ENCODE assay signal across 22 cellular contexts in the genomic region with DNA sequence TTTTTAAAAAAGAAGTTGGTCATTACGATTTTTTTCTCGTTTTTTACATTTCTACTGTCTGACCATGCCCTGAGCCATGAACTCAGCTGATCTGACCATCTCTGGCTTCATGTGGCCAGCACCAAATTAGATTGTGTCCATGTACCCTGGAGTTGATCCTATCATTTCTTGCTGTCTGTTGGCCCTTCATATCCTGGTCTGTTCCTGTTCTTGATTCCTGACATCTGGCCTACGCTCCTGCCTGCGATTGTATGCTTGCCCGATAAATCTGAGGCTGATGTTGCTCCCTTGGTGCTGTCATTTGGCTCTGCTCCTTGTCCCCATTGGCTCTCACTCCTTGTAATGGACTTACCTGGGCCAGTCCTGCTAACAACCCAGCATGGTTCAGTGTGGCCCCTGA.
A peak's percentile ranks its signal among the peaks of the same experiment; 100 is the strongest.
DNase-seq lines count a peak whose midpoint lies in the region; ATAC-seq, FAIRE-seq and TF ChIP-seq lines count a peak whose summit lies in the region.
"Had no signal": no experiment of that assay in that cellular context is flagged by ENCODE, and none has a peak within 500 bp of the region (broad histone marks: within the 10 kb centered on the region; RNA-seq: fewer than 3 reads in every experiment).

No MANE protein-coding gene starts in this region.

- no peaks in the 10 kb centered on the region for H3F3A ChIP-seq in SK-N-SH (replicated peaks; ENCODE audit: insufficient read depth)

- peak overlapping the region; percentile 34; the same call in 1 of the 3 replicates for H3K4me2 ChIP-seq in A549
- no peak overlapping the region for H3K4me2 ChIP-seq in SK-N-SH
- no peak overlapping the region for H3K4me2 ChIP-seq in fibroblast of lung (ENCODE audit: extremely low read depth, insufficient read depth, low read length)
- H3K4me2 ChIP-seq: BLaER1 treated with 17β-estradiol and CSF1 and Interleukin-3, amounts not matched to agents 10 nM and 100 nM had no signal

- TF ChIP-seq RAD21 in A549 (conservative IDR thresholded peaks at IDR 0.05 in 1 of 2, IDR thresholded peaks at IDR 0.05 in 1 of 2) = no peak
- TF ChIP-seq RAD21 in SK-N-SH (IDR thresholded peaks at IDR 0.05; ENCODE audit: low read length) = peak; percentile 28; the same call in 1 of the 2 replicates

- no peaks in the 10 kb centered on the region for H4K20me1 ChIP-seq in SK-N-SH (ENCODE audit: insufficient read depth)
- no peaks in the 10 kb centered on the region for H4K20me1 ChIP-seq in fibroblast of lung (ENCODE audit: control insufficient read depth, extremely low read depth, insufficient read depth, low read length)
- H4K20me1 ChIP-seq: BLaER1 treated with 17β-estradiol and CSF1 and Interleukin-3, amounts not matched to agents 10 nM and 100 nM had no signal

- no peak overlapping the region for H3K4me3 ChIP-seq in A549
- no peak overlapping the region for H3K4me3 ChIP-seq in SK-N-SH (ENCODE audit: low read depth in 2 of 2, low read length in 1 of 2)
- H3K4me3 ChIP-seq in fibroblast of lung (replicated peaks in 1 of 4; ENCODE audit: control extremely low read depth in 1 of 4, insufficient read depth in 1 of 4, low read depth in 3 of 4, low read length in 4 of 4) = no peak overlapping the region
- H3K4me3 ChIP-seq: BLaER1 treated with 17β-estradiol and CSF1 and Interleukin-3, amounts not matched to agents 10 nM and 100 nM; GM12878; GM23248 had no signal

- H3K27me3 ChIP-seq in SK-N-SH (ENCODE audit: insufficient read depth) (no peaks in the 10 kb centered on the region), fibroblast of lung (ENCODE audit: control insufficient read depth, insufficient read depth, low read length) (no peaks in the 10 kb centered on the region)
- H3K27me3 ChIP-seq: BLaER1 treated with 17β-estradiol and CSF1 and Interleukin-3, amounts not matched to agents 10 nM and 100 nM had no signal

- H3K9me2 ChIP-seq in SK-N-SH = no peaks in the 10 kb centered on the region

- H2AFZ ChIP-seq in SK-N-SH (ENCODE audit: low read depth) = no peak overlapping the region
- peak overlapping the region; percentile 36 for H2AFZ ChIP-seq in fibroblast of lung (ENCODE audit: low read length)
- H2AFZ ChIP-seq: GM23248 had no signal

- TF ChIP-seq CTCF in A549 (IDR thresholded peaks at IDR 0.05) (no peak), SK-N-SH (IDR thresholded peaks at IDR 0.05) (no peak), fibroblast of lung (conservative IDR thresholded peaks at IDR 0.05 in 1 of 2, IDR thresholded peaks at IDR 0.05 in 1 of 2; ENCODE audit: low read depth in 1 of 2, low read length in 2 of 2) (no peak), omental fat pad (IDR thresholded peaks at IDR 0.05) (no peak)

- CTCF ChIA-PET in A549 (lab: Yijun Ruan, JAX) (no interaction called here), SK-N-SH (lab: Yijun Ruan, JAX) (no interaction called here)

- H3K9ac ChIP-seq in SK-N-SH (no peak overlapping the region), fibroblast of lung (ENCODE audit: insufficient read depth, low read length) (no peak overlapping the region)
- H3K9ac ChIP-seq: BLaER1 treated with 17β-estradiol and CSF1 and Interleukin-3, amounts not matched to agents 10 nM and 100 nM; GM23248 had no signal

- no peak for TF ChIP-seq EP300 in A549 (IDR thresholded peaks at IDR 0.05)
- peak in 1 of 2 experiments; percentile 72; a peak in 1 of 4 replicates for TF ChIP-seq EP300 in SK-N-SH (IDR thresholded peaks at IDR 0.05; ENCODE audit: borderline replicate concordance in 1 of 2, low read depth in 1 of 2, low read length in 1 of 2)

- H3K79me2 ChIP-seq in SK-N-SH (ENCODE audit: insufficient read depth) (no peaks in the 10 kb centered on the region), fibroblast of lung (ENCODE audit: control insufficient read depth, insufficient read depth, low read length) (no peaks in the 10 kb centered on the region)

- 84% methylated on average over 5 of the region's 5 CpGs for WGBS in A549 (ENCODE audit: missing lambda C conversion rate)
- 38% methylated on average over 5 of the region's 5 CpGs for WGBS in SK-N-SH (ENCODE audit: low lambda C conversion rate)

- DNase-seq in A549 (ENCODE audit: low read depth in 1 of 2, low spot score in 1 of 2) = no peak
- peak; percentile 41 for DNase-seq in SK-N-SH
- DNase-seq in fibroblast of lung (ENCODE audit: low read depth in 2 of 2) = no peak
- DNase-seq in omental fat pad (ENCODE audit: low spot score) = no peak
- DNase-seq in frontal cortex (ENCODE audit: low spot score in 2 of 2) = no peak
- no peak for DNase-seq in nucleus accumbens (lab: John Stamatoyannopoulos, UW)
- DNase-seq: CD8-positive, alpha-beta memory T cell; DMS53; EL; GM23248; HCEC 1CT; IMR-90; NCI-H1417 treated with DMSO at 0.1 percent for 48 hours; NCI-H187 treated with DMSO at 0.1 percent for 48 hours; NCI-H446; NCI-H69 had no signal

- 0 out of 6 replicates have a peak overlapping the region, but pooled peaks of 1 of the 2 experiments have one; percentile 4 for H3K27ac ChIP-seq in A549
- H3K27ac ChIP-seq in SK-N-SH (ENCODE audit: low read depth in 2 of 2, low read length in 1 of 2) = peak overlapping the region in 1 of 2 experiments; percentile 66; a peak in 2 of 4 replicates
- no peak overlapping the region for H3K27ac ChIP-seq in fibroblast of lung (ENCODE audit: insufficient read depth, low read length)
- H3K27ac ChIP-seq: BLaER1 treated with 17β-estradiol and CSF1 and Interleukin-3, amounts not matched to agents 10 nM and 100 nM; GM23248 had no signal

- ATAC-seq in A549 = no peak
- peak; percentile 40 for ATAC-seq in omental fat pad (ENCODE audit: low FRiP score)
- no peak for ATAC-seq in GM21528 (IDR thresholded peaks at IDR 0.05; ENCODE audit: low FRiP score, unreplicated experiment)
- ATAC-seq: GM12878, Panc1 had no signal

- H3K36me3 ChIP-seq in SK-N-SH (replicated peaks in 1 of 2; ENCODE audit: control insufficient read depth in 1 of 2, insufficient read depth in 2 of 2, low read length in 1 of 2) (no peaks in the 10 kb centered on the region), fibroblast of lung (ENCODE audit: control insufficient read depth, insufficient read depth, low read length) (no peaks in the 10 kb centered on the region)
- H3K36me3 ChIP-seq: BLaER1 treated with 17β-estradiol and CSF1 and Interleukin-3, amounts not matched to agents 10 nM and 100 nM had no signal

- no peaks in the 10 kb centered on the region for H3K9me3 ChIP-seq in A549
- H3K9me3 ChIP-seq in SK-N-SH = no peaks in the 10 kb centered on the region
- no peaks in the 10 kb centered on the region for H3K9me3 ChIP-seq in fibroblast of lung (ENCODE audit: control insufficient read depth, insufficient read depth, low read depth, low read length)
- H3K9me3 ChIP-seq: BLaER1 treated with 17β-estradiol and CSF1 and Interleukin-3, amounts not matched to agents 10 nM and 100 nM had no signal

- POLR2A ChIA-PET in A549 (lab: Yijun Ruan, JAX) = no interaction called here
- POLR2A ChIA-PET in SK-N-SH (lab: Yijun Ruan, JAX) = no interaction called here

- H3K4me1 ChIP-seq in A549 = peaks cover 17% of the 10 kb centered on the region; the same call in 2 of the 3 replicates
- H3K4me1 ChIP-seq in SK-N-SH (ENCODE audit: control insufficient read depth in 1 of 2, insufficient read depth in 2 of 2, low read depth in 1 of 2, low read length in 1 of 2) = peaks cover 0 to 6% of the 10 kb centered on the region in 2 experiments; a peak in 3 of 4 replicates
- H3K4me1 ChIP-seq in fibroblast of lung (ENCODE audit: control insufficient read depth, extremely low read depth, insufficient read depth, low read length) = no peaks in the 10 kb centered on the region

- TF ChIP-seq POLR2A in A549 (IDR thresholded peaks at IDR 0.05; ENCODE audit: low read length) = no peak

- FAIRE-seq in A549 (lab: Jason Lieb, UNC) = no peak
- FAIRE-seq in frontal cortex (lab: Jason Lieb, UNC) = no peak
- FAIRE-seq: A204.1, GM12878, HTR-8/SVneo had no signal

TF ChIP-seq in A549, 52 proteins besides CTCF, POLR2A, EP300 and RAD21:
- TF ChIP-seq, protein P1, sequence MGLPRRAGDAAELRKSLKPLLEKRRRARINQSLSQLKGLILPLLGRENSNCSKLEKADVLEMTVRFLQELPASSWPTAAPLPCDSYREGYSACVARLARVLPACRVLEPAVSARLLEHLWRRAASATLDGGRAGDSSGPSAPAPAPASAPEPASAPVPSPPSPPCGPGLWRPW (IDR thresholded peaks at IDR 0.05) = no peak
- no peak for TF ChIP-seq NPAS2 (CRISPR knock-in tag; IDR thresholded peaks at IDR 0.05; ENCODE audit: borderline replicate concordance)
- no peak for TF ChIP-seq HOXB13 (CRISPR knock-in tag; IDR thresholded peaks at IDR 0.05; ENCODE audit: low read depth)
- TF ChIP-seq KDM5A (IDR thresholded peaks at IDR 0.05) = no peak
- TF ChIP-seq, protein P2, sequence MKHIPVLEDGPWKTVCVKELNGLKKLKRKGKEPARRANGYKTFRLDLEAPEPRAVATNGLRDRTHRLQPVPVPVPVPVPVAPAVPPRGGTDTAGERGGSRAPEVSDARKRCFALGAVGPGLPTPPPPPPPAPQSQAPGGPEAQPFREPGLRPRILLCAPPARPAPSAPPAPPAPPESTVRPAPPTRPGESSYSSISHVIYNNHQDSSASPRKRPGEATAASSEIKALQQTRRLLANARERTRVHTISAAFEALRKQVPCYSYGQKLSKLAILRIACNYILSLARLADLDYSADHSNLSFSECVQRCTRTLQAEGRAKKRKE (CRISPR knock-in tag; IDR thresholded peaks at IDR 0.05; ENCODE audit: low read depth) = no peak
- no peak for TF ChIP-seq EHF (CRISPR knock-in tag; IDR thresholded peaks at IDR 0.05)
- TF ChIP-seq JUNB (IDR thresholded peaks at IDR 0.05) = no peak
- no peak for TF ChIP-seq KDM1A (IDR thresholded peaks at IDR 0.05; ENCODE audit: low read depth)

TF ChIP-seq in SK-N-SH, 30 proteins besides CTCF, POLR2A, EP300 and RAD21 (continues in another document):
- TF ChIP-seq FOXM1 (IDR thresholded peaks at IDR 0.05; ENCODE audit: low read depth) (no peak), RCOR1 (IDR thresholded peaks at IDR 0.05; ENCODE audit: low read length) (peak; percentile 48; the same call in 1 of the 2 replicates), TAF1 (IDR thresholded peaks at IDR 0.05; ENCODE audit: borderline replicate concordance, low read depth, low read length) (no peak)
